In the genomic region with DNA sequence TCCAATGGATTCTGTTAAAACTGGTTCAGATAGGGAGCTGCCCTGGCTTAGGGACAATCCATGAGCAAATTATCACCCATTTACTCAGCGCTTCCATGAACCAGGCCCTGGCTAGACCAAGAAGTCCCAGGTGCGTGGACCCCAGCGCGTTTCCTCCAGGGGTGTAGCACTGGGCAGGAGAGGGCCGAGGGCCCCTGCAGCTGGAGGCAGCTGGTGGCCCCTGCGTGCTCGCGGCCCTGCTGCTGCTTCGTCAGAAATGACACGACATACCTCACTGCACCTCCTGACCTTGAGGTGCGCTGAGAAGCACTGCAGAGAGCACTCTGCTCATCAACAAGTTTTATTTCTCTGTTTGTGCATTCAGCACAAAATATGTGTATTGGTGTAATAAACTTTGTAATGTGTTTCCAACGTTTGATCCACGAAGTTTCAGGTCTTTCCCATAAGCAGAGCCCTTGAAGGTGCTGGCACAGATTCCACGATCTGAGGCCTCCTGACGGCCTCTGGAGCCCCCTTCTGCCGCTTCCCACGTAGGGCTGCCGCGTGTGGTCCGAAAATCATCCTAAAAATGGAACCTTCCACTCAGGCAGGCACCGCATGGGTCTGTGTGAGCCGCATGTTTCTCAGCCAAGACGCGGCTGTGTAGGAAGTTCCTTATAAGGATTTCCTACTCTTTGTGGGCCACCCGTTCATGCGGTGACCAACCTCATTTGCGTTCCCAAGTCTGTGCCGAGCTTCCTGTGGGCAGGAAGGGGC, we compare ENCODE assay signal across 1 cellular context.
TF ChIP-seq lines count a peak whose summit lies in the region.

No MANE protein-coding gene starts in this region.

TF ChIP-seq in HepG2, 621 proteins besides CTCF, POLR2A, EP300 and RAD21 (continued from another document and continues in another):
- TF ChIP-seq, protein P1, sequence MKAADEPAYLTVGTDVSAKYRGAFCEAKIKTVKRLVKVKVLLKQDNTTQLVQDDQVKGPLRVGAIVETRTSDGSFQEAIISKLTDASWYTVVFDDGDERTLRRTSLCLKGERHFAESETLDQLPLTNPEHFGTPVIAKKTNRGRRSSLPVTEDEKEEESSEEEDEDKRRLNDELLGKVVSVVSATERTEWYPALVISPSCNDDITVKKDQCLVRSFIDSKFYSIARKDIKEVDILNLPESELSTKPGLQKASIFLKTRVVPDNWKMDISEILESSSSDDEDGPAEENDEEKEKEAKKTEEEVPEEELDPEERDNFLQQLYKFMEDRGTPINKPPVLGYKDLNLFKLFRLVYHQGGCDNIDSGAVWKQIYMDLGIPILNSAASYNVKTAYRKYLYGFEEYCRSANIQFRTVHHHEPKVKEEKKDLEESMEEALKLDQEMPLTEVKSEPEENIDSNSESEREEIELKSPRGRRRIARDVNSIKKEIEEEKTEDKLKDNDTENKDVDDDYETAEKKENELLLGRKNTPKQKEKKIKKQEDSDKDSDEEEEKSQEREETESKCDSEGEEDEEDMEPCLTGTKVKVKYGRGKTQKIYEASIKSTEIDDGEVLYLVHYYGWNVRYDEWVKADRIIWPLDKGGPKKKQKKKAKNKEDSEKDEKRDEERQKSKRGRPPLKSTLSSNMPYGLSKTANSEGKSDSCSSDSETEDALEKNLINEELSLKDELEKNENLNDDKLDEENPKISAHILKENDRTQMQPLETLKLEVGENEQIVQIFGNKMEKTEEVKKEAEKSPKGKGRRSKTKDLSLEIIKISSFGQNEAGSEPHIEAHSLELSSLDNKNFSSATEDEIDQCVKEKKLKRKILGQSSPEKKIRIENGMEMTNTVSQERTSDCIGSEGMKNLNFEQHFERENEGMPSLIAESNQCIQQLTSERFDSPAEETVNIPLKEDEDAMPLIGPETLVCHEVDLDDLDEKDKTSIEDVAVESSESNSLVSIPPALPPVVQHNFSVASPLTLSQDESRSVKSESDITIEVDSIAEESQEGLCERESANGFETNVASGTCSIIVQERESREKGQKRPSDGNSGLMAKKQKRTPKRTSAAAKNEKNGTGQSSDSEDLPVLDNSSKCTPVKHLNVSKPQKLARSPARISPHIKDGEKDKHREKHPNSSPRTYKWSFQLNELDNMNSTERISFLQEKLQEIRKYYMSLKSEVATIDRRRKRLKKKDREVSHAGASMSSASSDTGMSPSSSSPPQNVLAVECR (CRISPR knock-in tag; IDR thresholded peaks at IDR 0.05; ENCODE audit: borderline replicate concordance), result 0 out of 2 replicates have a peak, but pooled peaks have one; percentile 32
- TF ChIP-seq SOX13 (IDR thresholded peaks at IDR 0.05) (no peak), SOX13 (CRISPR knock-in tag; conservative IDR thresholded peaks at IDR 0.05 in 1 of 2, IDR thresholded peaks at IDR 0.05 in 1 of 2) (no peak), MEF2D (CRISPR knock-in tag; IDR thresholded peaks at IDR 0.05) (0 out of 2 replicates have a peak, but pooled peaks have one; percentile 5), ZSCAN30 (CRISPR knock-in tag; IDR thresholded peaks at IDR 0.05) (no peak), ZNF3 (CRISPR knock-in tag; IDR thresholded peaks at IDR 0.05) (no peak), IRX3 (CRISPR knock-in tag; IDR thresholded peaks at IDR 0.05; ENCODE audit: borderline replicate concordance, low read depth) (no peak), HHEX (CRISPR knock-in tag; IDR thresholded peaks at IDR 0.05) (no peak), MAF1 (CRISPR knock-in tag; IDR thresholded peaks at IDR 0.05; ENCODE audit: borderline replicate concordance) (no peak), THYN1 (CRISPR knock-in tag; IDR thresholded peaks at IDR 0.05; ENCODE audit: borderline replicate concordance, low read depth) (no peak), LCORL (IDR thresholded peaks at IDR 0.05) (no peak), LCORL (CRISPR knock-in tag; IDR thresholded peaks at IDR 0.05) (peak; percentile 36; the same call in 1 of the 2 replicates), ZNF552 (CRISPR knock-in tag; IDR thresholded peaks at IDR 0.05; ENCODE audit: borderline replicate concordance) (no peak), SMAD9 (CRISPR knock-in tag; IDR thresholded peaks at IDR 0.05) (no peak), RBM22 (optimal IDR thresholded peaks at IDR 0.05; ENCODE audit: low read length) (no peak), ZNF619 (CRISPR knock-in tag; IDR thresholded peaks at IDR 0.05) (no peak), PLRG1 (conservative IDR thresholded peaks at IDR 0.05) (no peak), KAT8 (CRISPR knock-in tag; IDR thresholded peaks at IDR 0.05) (no peak), NRL (CRISPR knock-in tag; IDR thresholded peaks at IDR 0.05; ENCODE audit: borderline replicate concordance) (no peak; the same call in 1 of the 2 replicates), STAG1 (CRISPR knock-in tag; IDR thresholded peaks at IDR 0.05) (peak; percentile 94), HDAC1 (CRISPR knock-in tag; IDR thresholded peaks at IDR 0.05) (peak; percentile 36; the same call in 1 of the 2 replicates), RFX1 (IDR thresholded peaks at IDR 0.05) (no peak), ZSCAN25 (CRISPR knock-in tag; IDR thresholded peaks at IDR 0.05) (no peak), RXRA (CRISPR knock-in tag; IDR thresholded peaks at IDR 0.05) (0 out of 2 replicates have a peak, but pooled peaks have one; percentile 7)
- TF ChIP-seq, protein P2, sequence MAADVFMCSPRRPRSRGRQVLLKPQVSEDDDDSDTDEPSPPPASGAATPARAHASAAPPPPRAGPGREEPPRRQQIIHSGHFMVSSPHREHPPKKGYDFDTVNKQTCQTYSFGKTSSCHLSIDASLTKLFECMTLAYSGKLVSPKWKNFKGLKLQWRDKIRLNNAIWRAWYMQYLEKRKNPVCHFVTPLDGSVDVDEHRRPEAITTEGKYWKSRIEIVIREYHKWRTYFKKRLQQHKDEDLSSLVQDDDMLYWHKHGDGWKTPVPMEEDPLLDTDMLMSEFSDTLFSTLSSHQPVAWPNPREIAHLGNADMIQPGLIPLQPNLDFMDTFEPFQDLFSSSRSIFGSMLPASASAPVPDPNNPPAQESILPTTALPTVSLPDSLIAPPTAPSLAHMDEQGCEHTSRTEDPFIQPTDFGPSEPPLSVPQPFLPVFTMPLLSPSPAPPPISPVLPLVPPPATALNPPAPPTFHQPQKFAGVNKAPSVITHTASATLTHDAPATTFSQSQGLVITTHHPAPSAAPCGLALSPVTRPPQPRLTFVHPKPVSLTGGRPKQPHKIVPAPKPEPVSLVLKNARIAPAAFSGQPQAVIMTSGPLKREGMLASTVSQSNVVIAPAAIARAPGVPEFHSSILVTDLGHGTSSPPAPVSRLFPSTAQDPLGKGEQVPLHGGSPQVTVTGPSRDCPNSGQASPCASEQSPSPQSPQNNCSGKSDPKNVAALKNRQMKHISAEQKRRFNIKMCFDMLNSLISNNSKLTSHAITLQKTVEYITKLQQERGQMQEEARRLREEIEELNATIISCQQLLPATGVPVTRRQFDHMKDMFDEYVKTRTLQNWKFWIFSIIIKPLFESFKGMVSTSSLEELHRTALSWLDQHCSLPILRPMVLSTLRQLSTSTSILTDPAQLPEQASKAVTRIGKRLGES (CRISPR knock-in tag; IDR thresholded peaks at IDR 0.05; ENCODE audit: borderline replicate concordance), result no peak
- TF ChIP-seq, protein P3, sequence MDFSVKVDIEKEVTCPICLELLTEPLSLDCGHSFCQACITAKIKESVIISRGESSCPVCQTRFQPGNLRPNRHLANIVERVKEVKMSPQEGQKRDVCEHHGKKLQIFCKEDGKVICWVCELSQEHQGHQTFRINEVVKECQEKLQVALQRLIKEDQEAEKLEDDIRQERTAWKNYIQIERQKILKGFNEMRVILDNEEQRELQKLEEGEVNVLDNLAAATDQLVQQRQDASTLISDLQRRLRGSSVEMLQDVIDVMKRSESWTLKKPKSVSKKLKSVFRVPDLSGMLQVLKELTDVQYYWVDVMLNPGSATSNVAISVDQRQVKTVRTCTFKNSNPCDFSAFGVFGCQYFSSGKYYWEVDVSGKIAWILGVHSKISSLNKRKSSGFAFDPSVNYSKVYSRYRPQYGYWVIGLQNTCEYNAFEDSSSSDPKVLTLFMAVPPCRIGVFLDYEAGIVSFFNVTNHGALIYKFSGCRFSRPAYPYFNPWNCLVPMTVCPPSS (IDR thresholded peaks at IDR 0.05), result no peak
- TF ChIP-seq, protein P4, sequence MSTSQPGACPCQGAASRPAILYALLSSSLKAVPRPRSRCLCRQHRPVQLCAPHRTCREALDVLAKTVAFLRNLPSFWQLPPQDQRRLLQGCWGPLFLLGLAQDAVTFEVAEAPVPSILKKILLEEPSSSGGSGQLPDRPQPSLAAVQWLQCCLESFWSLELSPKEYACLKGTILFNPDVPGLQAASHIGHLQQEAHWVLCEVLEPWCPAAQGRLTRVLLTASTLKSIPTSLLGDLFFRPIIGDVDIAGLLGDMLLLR (CRISPR knock-in tag; IDR thresholded peaks at IDR 0.05), result no peak
- TF ChIP-seq, protein P5, sequence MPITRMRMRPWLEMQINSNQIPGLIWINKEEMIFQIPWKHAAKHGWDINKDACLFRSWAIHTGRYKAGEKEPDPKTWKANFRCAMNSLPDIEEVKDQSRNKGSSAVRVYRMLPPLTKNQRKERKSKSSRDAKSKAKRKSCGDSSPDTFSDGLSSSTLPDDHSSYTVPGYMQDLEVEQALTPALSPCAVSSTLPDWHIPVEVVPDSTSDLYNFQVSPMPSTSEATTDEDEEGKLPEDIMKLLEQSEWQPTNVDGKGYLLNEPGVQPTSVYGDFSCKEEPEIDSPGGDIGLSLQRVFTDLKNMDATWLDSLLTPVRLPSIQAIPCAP (CRISPR knock-in tag; IDR thresholded peaks at IDR 0.05; ENCODE audit: low read depth), result no peak
- TF ChIP-seq, protein P6, sequence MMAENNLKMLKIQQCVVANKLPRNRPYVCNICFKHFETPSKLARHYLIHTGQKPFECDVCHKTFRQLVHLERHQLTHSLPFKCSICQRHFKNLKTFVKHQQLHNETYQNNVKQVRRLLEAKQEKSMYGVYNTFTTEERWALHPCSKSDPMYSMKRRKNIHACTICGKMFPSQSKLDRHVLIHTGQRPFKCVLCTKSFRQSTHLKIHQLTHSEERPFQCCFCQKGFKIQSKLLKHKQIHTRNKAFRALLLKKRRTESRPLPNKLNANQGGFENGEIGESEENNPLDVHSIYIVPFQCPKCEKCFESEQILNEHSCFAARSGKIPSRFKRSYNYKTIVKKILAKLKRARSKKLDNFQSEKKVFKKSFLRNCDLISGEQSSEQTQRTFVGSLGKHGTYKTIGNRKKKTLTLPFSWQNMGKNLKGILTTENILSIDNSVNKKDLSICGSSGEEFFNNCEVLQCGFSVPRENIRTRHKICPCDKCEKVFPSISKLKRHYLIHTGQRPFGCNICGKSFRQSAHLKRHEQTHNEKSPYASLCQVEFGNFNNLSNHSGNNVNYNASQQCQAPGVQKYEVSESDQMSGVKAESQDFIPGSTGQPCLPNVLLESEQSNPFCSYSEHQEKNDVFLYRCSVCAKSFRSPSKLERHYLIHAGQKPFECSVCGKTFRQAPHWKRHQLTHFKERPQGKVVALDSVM (CRISPR knock-in tag; IDR thresholded peaks at IDR 0.05), result no peak
- TF ChIP-seq, protein P7, sequence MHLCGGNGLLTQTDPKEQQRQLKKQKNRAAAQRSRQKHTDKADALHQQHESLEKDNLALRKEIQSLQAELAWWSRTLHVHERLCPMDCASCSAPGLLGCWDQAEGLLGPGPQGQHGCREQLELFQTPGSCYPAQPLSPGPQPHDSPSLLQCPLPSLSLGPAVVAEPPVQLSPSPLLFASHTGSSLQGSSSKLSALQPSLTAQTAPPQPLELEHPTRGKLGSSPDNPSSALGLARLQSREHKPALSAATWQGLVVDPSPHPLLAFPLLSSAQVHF (CRISPR knock-in tag; IDR thresholded peaks at IDR 0.05), result no peak
- TF ChIP-seq, protein P8, sequence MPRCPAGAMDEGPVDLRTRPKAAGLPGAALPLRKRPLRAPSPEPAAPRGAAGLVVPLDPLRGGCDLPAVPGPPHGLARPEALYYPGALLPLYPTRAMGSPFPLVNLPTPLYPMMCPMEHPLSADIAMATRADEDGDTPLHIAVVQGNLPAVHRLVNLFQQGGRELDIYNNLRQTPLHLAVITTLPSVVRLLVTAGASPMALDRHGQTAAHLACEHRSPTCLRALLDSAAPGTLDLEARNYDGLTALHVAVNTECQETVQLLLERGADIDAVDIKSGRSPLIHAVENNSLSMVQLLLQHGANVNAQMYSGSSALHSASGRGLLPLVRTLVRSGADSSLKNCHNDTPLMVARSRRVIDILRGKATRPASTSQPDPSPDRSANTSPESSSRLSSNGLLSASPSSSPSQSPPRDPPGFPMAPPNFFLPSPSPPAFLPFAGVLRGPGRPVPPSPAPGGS (CRISPR knock-in tag; IDR thresholded peaks at IDR 0.05), result no peak
- TF ChIP-seq, protein P9, sequence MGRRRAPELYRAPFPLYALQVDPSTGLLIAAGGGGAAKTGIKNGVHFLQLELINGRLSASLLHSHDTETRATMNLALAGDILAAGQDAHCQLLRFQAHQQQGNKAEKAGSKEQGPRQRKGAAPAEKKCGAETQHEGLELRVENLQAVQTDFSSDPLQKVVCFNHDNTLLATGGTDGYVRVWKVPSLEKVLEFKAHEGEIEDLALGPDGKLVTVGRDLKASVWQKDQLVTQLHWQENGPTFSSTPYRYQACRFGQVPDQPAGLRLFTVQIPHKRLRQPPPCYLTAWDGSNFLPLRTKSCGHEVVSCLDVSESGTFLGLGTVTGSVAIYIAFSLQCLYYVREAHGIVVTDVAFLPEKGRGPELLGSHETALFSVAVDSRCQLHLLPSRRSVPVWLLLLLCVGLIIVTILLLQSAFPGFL (CRISPR knock-in tag; IDR thresholded peaks at IDR 0.05), result no peak
- TF ChIP-seq, protein P10, sequence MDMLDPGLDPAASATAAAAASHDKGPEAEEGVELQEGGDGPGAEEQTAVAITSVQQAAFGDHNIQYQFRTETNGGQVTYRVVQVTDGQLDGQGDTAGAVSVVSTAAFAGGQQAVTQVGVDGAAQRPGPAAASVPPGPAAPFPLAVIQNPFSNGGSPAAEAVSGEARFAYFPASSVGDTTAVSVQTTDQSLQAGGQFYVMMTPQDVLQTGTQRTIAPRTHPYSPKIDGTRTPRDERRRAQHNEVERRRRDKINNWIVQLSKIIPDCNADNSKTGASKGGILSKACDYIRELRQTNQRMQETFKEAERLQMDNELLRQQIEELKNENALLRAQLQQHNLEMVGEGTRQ (IDR thresholded peaks at IDR 0.05; ENCODE audit: low read depth, low read length), result no peak
- TF ChIP-seq, protein P10 (CRISPR knock-in tag; IDR thresholded peaks at IDR 0.05; ENCODE audit: borderline replicate concordance), result no peak
